ENCODE assay signal across 21 cellular contexts in the genomic region with DNA sequence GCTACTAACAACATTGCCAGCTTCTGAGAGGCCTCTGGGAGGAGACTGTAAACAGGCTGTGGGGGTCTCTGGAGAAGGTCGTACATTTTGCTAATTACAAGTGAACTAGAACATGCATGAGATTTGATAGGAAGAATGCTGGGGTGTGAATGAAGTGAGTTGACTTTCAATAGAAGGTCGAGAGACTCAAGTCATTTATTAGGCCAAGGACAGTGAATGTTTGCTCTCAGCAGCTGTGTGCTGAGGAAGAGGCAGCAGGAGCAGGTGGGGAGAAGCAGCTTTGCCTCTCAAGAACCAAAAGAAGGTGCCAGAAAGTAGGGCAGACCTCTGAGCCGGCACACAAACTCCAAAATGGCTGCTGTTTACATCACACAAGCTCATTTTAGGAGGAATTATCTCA.
A peak's percentile ranks its signal among the peaks of the same experiment; 100 is the strongest.
DNase-seq lines count a peak whose midpoint lies in the region; ATAC-seq and TF ChIP-seq lines count a peak whose summit lies in the region.
"Had no signal": no experiment of that assay in that cellular context is flagged by ENCODE, and none has a peak within 500 bp of the region (broad histone marks: within the 10 kb centered on the region; RNA-seq: fewer than 3 reads in every experiment).

No MANE protein-coding gene starts in this region.

- H3K9me3 ChIP-seq in right cardiac atrium (ENCODE audit: control insufficient read depth, low read length) (no peaks in the 10 kb centered on the region), right atrium auricular region (no peaks in the 10 kb centered on the region), HUES6 (ENCODE audit: control insufficient read depth, insufficient read depth, low read depth, low read length) (peaks cover 7% of the 10 kb centered on the region), endodermal cell (ENCODE audit: control insufficient read depth, low read length) (peaks cover 9% of the 10 kb centered on the region)
- H3K9me3 ChIP-seq: Caco-2 had no signal

- H3K4me3 ChIP-seq in right cardiac atrium (ENCODE audit: low read length) (no peak overlapping the region), right atrium auricular region (no peak overlapping the region), HUES6 (ENCODE audit: low read depth, low read length) (no peak overlapping the region), endodermal cell (ENCODE audit: low read length) (no peak overlapping the region)
- H3K4me3 ChIP-seq: GM23248 had no signal

- peaks cover 44% of the 10 kb centered on the region for H3K36me3 Mint-ChIP-seq in endodermal cell (ENCODE audit: low read depth)
- H3K36me3 Mint-ChIP-seq: CD4-positive, alpha-beta memory T cell had no signal

- WGBS in right cardiac atrium: 59% methylated on average over 3 of the region's 3 CpGs
- 71 to 76% methylated on average over 3 of the region's 3 CpGs for WGBS in endodermal cell (ENCODE audit: insufficient coverage in 1 of 2, insufficient read length in 1 of 2), 2 experiments

- H3K36me3 ChIP-seq in right atrium auricular region (no peaks in the 10 kb centered on the region), HUES6 (ENCODE audit: control insufficient read depth, insufficient read depth, low read length) (peaks cover 70% of the 10 kb centered on the region), endodermal cell (ENCODE audit: control insufficient read depth, insufficient read depth, low read length) (peaks cover 62% of the 10 kb centered on the region)

- H3K27ac ChIP-seq in right cardiac atrium (ENCODE audit: low read length) (peak overlapping the region; percentile 38), right atrium auricular region (no peak overlapping the region), HUES6 (ENCODE audit: low read depth, low read length) (peak overlapping the region; percentile 18; the same call in 1 of the 2 replicates), endodermal cell (ENCODE audit: low read depth, low read length) (no peak overlapping the region)
- H3K27ac ChIP-seq: GM23248 had no signal

- H3K27ac Mint-ChIP-seq in endodermal cell: peak overlapping the region; percentile 41
- H3K27ac Mint-ChIP-seq: CD4-positive, alpha-beta memory T cell had no signal

- H3K9me3 Mint-ChIP-seq in endodermal cell: peaks cover 4% of the 10 kb centered on the region

- DNase-seq in right cardiac atrium (no peak), right atrium auricular region (ENCODE audit: low spot score) (no peak), endodermal cell (peak; percentile 64), midbrain (lab: John Stamatoyannopoulos, UW) (no peak)
- DNase-seq in central memory CD4-positive, alpha-beta T cell: no peak
- DNase-seq: CD4-positive, alpha-beta memory T cell; DMS 273 treated with DMSO at 0.1 percent for 48 hours; GM23248; KBM-7; NCI-H1092; NCI-H1436 treated with DMSO at 0.1 percent for 48 hours; NCI-H1930; NCI-H226; NCI-H510A treated with DMSO at 0.1 percent for 48 hours; NCI-H774; NK-92 treated with Interleukin-12 subunit alpha and Interleukin-12 subunit beta, amount 100 ng/mL, for 24 hours had no signal

- H3K9ac ChIP-seq in HUES6 (ENCODE audit: low read length) (no peak overlapping the region), endodermal cell (ENCODE audit: extremely low read depth, low read length, poor library complexity, severe bottlenecking) (no peak overlapping the region)
- H3K9ac ChIP-seq: GM23248 had no signal

- ATAC-seq in right cardiac atrium (no peak), HG03378 (IDR thresholded peaks at IDR 0.05; ENCODE audit: unreplicated experiment) (no peak)
- ATAC-seq: HCT116, Panc1 had no signal

- H3K4me3 Mint-ChIP-seq in endodermal cell: no peak overlapping the region
- H3K4me3 Mint-ChIP-seq: CD4-positive, alpha-beta memory T cell had no signal

- intact Hi-C loops in right cardiac atrium (cut with DNase I): no loop called here

- H3K4me1 ChIP-seq in right cardiac atrium (ENCODE audit: control insufficient read depth, insufficient read depth, low read length): peaks cover 4% of the 10 kb centered on the region
- H3K4me1 ChIP-seq in right atrium auricular region: no peaks in the 10 kb centered on the region
- H3K4me1 ChIP-seq in HUES6 (ENCODE audit: control insufficient read depth, insufficient read depth, low read length): peaks cover 51% of the 10 kb centered on the region
- peaks cover 11% of the 10 kb centered on the region for H3K4me1 ChIP-seq in endodermal cell (ENCODE audit: control insufficient read depth, insufficient read depth, low read length)

- H3K4me1 Mint-ChIP-seq in endodermal cell: peaks cover 38% of the 10 kb centered on the region
- H3K4me1 Mint-ChIP-seq: CD4-positive, alpha-beta memory T cell had no signal

- H3K27me3 Mint-ChIP-seq in endodermal cell (ENCODE audit: insufficient read depth): no peaks in the 10 kb centered on the region

- H3K27me3 ChIP-seq in right cardiac atrium (ENCODE audit: control insufficient read depth, insufficient read depth) (no peaks in the 10 kb centered on the region), right atrium auricular region (no peaks in the 10 kb centered on the region), HUES6 (ENCODE audit: control insufficient read depth, insufficient read depth, low read length) (no peaks in the 10 kb centered on the region), endodermal cell (ENCODE audit: control insufficient read depth, insufficient read depth, low read length, poor library complexity, severe bottlenecking) (no peaks in the 10 kb centered on the region)

- no peak for TF ChIP-seq CTCF in right atrium auricular region (IDR thresholded peaks at IDR 0.05)
- no peak for TF ChIP-seq CTCF in endodermal cell (conservative IDR thresholded peaks at IDR 0.05)

Comparison
In these comparisons a context has a peak if more than half of its experiments do, and no peak if none do; other contexts are left out.
1. H3K27ac ChIP-seq: peak in right cardiac atrium (single experiment) and HUES6 (single experiment); none in right atrium auricular region (0 of 2) and endodermal cell (single experiment).